Comparison of ENCODE assay signal across 1 cellular context in genomic region chr6:118509009-118509617, GRCh38.
TF ChIP-seq lines count a peak whose summit lies in the region.

No MANE protein-coding gene starts in this region.

TF ChIP-seq in WTC11, 78 proteins besides CTCF, POLR2A, EP300 and RAD21 (continued from another document):
- no peak for TF ChIP-seq ARID4B (CRISPR knock-in tag; IDR thresholded peaks at IDR 0.05; ENCODE audit: borderline replicate concordance)
- TF ChIP-seq ZNF425 (CRISPR knock-in tag; conservative IDR thresholded peaks at IDR 0.05): no peak
- TF ChIP-seq E2F5 (CRISPR knock-in tag; IDR thresholded peaks at IDR 0.05): no peak
- no peak for TF ChIP-seq FOXP4 (CRISPR knock-in tag; IDR thresholded peaks at IDR 0.05)
TF ChIP-seq in WTC11: peak in this region for 0.
